In genomic region chr3:61979645-61980430, GRCh38 we compare ENCODE assay signal across 1 cellular context.
TF ChIP-seq lines count a peak whose summit lies in the region.

No MANE protein-coding gene starts in this region.

TF ChIP-seq in IMR-90, 13 proteins besides CTCF, POLR2A, EP300 and RAD21 (continued from another document):
- TF ChIP-seq BHLHE40 (IDR thresholded peaks at IDR 0.05; ENCODE audit: low read depth, low read length) (no peak), CHD1 (IDR thresholded peaks at IDR 0.05; ENCODE audit: low read depth, low read length) (no peak), RCOR1 (IDR thresholded peaks at IDR 0.05; ENCODE audit: insufficient replicate concordance, low read length) (no peak)
